1 cellular context compared by ENCODE assay signal in the genomic region with DNA sequence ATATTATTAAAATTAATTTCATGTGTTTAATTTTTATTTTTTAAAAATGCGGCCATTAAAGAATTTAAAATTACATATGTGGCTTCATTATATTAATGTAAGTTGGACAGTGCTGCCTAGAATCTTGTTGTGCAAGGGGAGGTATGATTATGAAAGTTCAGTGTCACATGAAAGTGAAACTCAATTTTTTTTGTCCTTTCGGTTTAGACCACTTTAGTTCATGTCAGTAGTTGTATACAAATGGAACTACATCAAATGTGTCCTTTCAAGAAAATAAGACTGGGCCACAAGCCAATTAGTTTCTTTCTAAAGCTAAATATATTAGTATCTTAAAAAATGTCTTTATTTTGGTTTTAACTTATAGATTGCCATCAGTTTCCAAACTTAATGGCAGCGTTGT.
TF ChIP-seq lines count a peak whose summit lies in the region.

No MANE protein-coding gene starts in this region.

TF ChIP-seq in GM12878, 131 proteins besides CTCF, POLR2A, EP300 and RAD21 (continues in another document):
- TF ChIP-seq MEF2B (IDR thresholded peaks at IDR 0.05; ENCODE audit: partially characterized antibody, poor library complexity, severe bottlenecking) (peak; percentile 10), JUNB (IDR thresholded peaks at IDR 0.05) (peak; percentile 52), WRNIP1 (IDR thresholded peaks at IDR 0.05; ENCODE audit: borderline replicate concordance, low read depth, low read length) (no peak), STAT1 (conservative IDR thresholded peaks at IDR 0.05) (no peak), SREBF1 (IDR thresholded peaks at IDR 0.05; ENCODE audit: low read length) (peak; percentile 26; the same call in 1 of the 2 replicates), MTA2 (IDR thresholded peaks at IDR 0.05; ENCODE audit: low read depth) (peak; percentile 84), BHLHE40 (IDR thresholded peaks at IDR 0.05; ENCODE audit: borderline replicate concordance in 1 of 2, low read depth in 2 of 2, low read length in 1 of 2) (0 out of 4 replicates have a peak, but pooled peaks of 1 of the 2 experiments have one; percentile 56), HDAC6 (IDR thresholded peaks at IDR 0.05; ENCODE audit: unreplicated experiment) (no peak), BCL11A (IDR thresholded peaks at IDR 0.05; ENCODE audit: low read depth, low read length) (0 out of 2 replicates have a peak, but pooled peaks have one; percentile 27), SMC3 (IDR thresholded peaks at IDR 0.05; ENCODE audit: borderline replicate concordance, low read length) (no peak), RELA (IDR thresholded peaks at IDR 0.05; ENCODE audit: borderline replicate concordance, partially characterized antibody) (no peak), IKZF1 (conservative IDR thresholded peaks at IDR 0.05) (no peak), ZNF274 (IDR thresholded peaks at IDR 0.05; ENCODE audit: insufficient read depth, insufficient read length) (no peak), NR2C1 (IDR thresholded peaks at IDR 0.05) (no peak), IRF4 (IDR thresholded peaks at IDR 0.05; ENCODE audit: low read depth, low read length) (peak; percentile 79), NFIC (IDR thresholded peaks at IDR 0.05; ENCODE audit: low read depth, low read length) (peak; percentile 60), FOS (IDR thresholded peaks at IDR 0.05; ENCODE audit: borderline replicate concordance, extremely low read depth, insufficient read length) (no peak), RCOR1 (conservative IDR thresholded peaks at IDR 0.05; ENCODE audit: low read depth, low read length) (0 out of 2 replicates have a peak, but pooled peaks have one; percentile 64), RBBP5 (conservative IDR thresholded peaks at IDR 0.05) (no peak), NR2F1 (conservative IDR thresholded peaks at IDR 0.05) (no peak), ASH2L (IDR thresholded peaks at IDR 0.05; ENCODE audit: borderline replicate concordance, low read depth) (no peak), KAT2A (conservative IDR thresholded peaks at IDR 0.05; ENCODE audit: control insufficient read depth, low read depth, low read length) (no peak)
- TF ChIP-seq, protein P1, sequence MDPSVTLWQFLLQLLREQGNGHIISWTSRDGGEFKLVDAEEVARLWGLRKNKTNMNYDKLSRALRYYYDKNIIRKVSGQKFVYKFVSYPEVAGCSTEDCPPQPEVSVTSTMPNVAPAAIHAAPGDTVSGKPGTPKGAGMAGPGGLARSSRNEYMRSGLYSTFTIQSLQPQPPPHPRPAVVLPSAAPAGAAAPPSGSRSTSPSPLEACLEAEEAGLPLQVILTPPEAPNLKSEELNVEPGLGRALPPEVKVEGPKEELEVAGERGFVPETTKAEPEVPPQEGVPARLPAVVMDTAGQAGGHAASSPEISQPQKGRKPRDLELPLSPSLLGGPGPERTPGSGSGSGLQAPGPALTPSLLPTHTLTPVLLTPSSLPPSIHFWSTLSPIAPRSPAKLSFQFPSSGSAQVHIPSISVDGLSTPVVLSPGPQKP (IDR thresholded peaks at IDR 0.05; ENCODE audit: low read depth, low read length) = no peak
- TF ChIP-seq, protein P2, sequence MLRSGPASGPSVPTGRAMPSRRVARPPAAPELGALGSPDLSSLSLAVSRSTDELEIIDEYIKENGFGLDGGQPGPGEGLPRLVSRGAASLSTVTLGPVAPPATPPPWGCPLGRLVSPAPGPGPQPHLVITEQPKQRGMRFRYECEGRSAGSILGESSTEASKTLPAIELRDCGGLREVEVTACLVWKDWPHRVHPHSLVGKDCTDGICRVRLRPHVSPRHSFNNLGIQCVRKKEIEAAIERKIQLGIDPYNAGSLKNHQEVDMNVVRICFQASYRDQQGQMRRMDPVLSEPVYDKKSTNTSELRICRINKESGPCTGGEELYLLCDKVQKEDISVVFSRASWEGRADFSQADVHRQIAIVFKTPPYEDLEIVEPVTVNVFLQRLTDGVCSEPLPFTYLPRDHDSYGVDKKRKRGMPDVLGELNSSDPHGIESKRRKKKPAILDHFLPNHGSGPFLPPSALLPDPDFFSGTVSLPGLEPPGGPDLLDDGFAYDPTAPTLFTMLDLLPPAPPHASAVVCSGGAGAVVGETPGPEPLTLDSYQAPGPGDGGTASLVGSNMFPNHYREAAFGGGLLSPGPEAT (IDR thresholded peaks at IDR 0.05; ENCODE audit: low read depth) = peak; percentile 55; the same call in 1 of the 2 replicates
- TF ChIP-seq, protein P3, sequence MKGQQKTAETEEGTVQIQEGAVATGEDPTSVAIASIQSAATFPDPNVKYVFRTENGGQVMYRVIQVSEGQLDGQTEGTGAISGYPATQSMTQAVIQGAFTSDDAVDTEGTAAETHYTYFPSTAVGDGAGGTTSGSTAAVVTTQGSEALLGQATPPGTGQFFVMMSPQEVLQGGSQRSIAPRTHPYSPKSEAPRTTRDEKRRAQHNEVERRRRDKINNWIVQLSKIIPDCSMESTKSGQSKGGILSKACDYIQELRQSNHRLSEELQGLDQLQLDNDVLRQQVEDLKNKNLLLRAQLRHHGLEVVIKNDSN (IDR thresholded peaks at IDR 0.05; ENCODE audit: borderline replicate concordance, extremely low read length, insufficient read depth, low read depth, low read length) = no peak
- TF ChIP-seq, protein P4, sequence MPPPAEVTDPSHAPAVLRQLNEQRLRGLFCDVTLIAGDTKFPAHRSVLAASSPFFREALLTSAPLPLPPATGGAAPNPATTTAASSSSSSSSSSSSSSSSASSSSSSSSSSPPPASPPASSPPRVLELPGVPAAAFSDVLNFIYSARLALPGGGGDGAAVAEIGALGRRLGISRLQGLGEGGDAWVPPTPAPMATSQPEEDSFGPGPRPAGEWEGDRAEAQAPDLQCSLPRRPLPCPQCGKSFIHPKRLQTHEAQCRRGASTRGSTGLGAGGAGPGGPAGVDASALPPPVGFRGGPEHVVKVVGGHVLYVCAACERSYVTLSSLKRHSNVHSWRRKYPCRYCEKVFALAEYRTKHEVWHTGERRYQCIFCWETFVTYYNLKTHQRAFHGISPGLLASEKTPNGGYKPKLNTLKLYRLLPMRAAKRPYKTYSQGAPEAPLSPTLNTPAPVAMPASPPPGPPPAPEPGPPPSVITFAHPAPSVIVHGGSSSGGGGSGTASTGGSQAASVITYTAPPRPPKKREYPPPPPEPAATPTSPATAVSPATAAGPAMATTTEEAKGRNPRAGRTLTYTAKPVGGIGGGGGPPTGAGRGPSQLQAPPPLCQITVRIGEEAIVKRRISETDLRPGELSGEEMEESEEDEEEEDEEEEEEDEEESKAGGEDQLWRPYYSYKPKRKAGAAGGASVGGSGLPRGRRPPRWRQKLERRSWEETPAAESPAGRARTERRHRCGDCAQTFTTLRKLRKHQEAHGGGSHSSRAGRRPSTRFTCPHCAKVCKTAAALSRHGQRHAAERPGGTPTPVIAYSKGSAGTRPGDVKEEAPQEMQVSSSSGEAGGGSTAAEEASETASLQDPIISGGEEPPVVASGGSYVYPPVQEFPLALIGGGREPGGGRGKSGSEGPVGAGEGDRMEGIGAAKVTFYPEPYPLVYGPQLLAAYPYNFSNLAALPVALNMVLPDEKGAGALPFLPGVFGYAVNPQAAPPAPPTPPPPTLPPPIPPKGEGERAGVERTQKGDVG (CRISPR knock-in tag; IDR thresholded peaks at IDR 0.05) = no peak
- TF ChIP-seq, protein P5, sequence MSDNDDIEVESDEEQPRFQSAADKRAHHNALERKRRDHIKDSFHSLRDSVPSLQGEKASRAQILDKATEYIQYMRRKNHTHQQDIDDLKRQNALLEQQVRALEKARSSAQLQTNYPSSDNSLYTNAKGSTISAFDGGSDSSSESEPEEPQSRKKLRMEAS (IDR thresholded peaks at IDR 0.05; ENCODE audit: low read depth, low read length) = no peak
- TF ChIP-seq, protein P6, sequence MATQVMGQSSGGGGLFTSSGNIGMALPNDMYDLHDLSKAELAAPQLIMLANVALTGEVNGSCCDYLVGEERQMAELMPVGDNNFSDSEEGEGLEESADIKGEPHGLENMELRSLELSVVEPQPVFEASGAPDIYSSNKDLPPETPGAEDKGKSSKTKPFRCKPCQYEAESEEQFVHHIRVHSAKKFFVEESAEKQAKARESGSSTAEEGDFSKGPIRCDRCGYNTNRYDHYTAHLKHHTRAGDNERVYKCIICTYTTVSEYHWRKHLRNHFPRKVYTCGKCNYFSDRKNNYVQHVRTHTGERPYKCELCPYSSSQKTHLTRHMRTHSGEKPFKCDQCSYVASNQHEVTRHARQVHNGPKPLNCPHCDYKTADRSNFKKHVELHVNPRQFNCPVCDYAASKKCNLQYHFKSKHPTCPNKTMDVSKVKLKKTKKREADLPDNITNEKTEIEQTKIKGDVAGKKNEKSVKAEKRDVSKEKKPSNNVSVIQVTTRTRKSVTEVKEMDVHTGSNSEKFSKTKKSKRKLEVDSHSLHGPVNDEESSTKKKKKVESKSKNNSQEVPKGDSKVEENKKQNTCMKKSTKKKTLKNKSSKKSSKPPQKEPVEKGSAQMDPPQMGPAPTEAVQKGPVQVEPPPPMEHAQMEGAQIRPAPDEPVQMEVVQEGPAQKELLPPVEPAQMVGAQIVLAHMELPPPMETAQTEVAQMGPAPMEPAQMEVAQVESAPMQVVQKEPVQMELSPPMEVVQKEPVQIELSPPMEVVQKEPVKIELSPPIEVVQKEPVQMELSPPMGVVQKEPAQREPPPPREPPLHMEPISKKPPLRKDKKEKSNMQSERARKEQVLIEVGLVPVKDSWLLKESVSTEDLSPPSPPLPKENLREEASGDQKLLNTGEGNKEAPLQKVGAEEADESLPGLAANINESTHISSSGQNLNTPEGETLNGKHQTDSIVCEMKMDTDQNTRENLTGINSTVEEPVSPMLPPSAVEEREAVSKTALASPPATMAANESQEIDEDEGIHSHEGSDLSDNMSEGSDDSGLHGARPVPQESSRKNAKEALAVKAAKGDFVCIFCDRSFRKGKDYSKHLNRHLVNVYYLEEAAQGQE (IDR thresholded peaks at IDR 0.05; ENCODE audit: low read depth, low read length) = no peak
- TF ChIP-seq, protein P7, sequence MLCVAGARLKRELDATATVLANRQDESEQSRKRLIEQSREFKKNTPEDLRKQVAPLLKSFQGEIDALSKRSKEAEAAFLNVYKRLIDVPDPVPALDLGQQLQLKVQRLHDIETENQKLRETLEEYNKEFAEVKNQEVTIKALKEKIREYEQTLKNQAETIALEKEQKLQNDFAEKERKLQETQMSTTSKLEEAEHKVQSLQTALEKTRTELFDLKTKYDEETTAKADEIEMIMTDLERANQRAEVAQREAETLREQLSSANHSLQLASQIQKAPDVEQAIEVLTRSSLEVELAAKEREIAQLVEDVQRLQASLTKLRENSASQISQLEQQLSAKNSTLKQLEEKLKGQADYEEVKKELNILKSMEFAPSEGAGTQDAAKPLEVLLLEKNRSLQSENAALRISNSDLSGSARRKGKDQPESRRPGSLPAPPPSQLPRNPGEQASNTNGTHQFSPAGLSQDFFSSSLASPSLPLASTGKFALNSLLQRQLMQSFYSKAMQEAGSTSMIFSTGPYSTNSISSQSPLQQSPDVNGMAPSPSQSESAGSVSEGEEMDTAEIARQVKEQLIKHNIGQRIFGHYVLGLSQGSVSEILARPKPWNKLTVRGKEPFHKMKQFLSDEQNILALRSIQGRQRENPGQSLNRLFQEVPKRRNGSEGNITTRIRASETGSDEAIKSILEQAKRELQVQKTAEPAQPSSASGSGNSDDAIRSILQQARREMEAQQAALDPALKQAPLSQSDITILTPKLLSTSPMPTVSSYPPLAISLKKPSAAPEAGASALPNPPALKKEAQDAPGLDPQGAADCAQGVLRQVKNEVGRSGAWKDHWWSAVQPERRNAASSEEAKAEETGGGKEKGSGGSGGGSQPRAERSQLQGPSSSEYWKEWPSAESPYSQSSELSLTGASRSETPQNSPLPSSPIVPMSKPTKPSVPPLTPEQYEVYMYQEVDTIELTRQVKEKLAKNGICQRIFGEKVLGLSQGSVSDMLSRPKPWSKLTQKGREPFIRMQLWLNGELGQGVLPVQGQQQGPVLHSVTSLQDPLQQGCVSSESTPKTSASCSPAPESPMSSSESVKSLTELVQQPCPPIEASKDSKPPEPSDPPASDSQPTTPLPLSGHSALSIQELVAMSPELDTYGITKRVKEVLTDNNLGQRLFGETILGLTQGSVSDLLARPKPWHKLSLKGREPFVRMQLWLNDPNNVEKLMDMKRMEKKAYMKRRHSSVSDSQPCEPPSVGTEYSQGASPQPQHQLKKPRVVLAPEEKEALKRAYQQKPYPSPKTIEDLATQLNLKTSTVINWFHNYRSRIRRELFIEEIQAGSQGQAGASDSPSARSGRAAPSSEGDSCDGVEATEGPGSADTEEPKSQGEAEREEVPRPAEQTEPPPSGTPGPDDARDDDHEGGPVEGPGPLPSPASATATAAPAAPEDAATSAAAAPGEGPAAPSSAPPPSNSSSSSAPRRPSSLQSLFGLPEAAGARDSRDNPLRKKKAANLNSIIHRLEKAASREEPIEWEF (IDR thresholded peaks at IDR 0.05; ENCODE audit: insufficient replicate concordance, low read depth, low read length) = no peak
- TF ChIP-seq, protein P8, sequence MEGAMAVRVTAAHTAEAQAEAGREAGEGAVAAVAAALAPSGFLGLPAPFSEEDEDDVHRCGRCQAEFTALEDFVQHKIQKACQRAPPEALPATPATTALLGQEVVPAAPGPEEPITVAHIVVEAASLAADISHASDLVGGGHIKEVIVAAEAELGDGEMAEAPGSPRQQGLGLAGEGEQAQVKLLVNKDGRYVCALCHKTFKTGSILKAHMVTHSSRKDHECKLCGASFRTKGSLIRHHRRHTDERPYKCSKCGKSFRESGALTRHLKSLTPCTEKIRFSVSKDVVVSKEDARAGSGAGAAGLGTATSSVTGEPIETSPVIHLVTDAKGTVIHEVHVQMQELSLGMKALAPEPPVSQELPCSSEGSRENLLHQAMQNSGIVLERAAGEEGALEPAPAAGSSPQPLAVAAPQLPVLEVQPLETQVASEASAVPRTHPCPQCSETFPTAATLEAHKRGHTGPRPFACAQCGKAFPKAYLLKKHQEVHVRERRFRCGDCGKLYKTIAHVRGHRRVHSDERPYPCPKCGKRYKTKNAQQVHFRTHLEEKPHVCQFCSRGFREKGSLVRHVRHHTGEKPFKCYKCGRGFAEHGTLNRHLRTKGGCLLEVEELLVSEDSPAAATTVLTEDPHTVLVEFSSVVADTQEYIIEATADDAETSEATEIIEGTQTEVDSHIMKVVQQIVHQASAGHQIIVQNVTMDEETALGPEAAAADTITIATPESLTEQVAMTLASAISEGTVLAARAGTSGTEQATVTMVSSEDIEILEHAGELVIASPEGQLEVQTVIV (IDR thresholded peaks at IDR 0.05; ENCODE audit: borderline replicate concordance, partially characterized antibody) = no peak
- TF ChIP-seq, protein P9, sequence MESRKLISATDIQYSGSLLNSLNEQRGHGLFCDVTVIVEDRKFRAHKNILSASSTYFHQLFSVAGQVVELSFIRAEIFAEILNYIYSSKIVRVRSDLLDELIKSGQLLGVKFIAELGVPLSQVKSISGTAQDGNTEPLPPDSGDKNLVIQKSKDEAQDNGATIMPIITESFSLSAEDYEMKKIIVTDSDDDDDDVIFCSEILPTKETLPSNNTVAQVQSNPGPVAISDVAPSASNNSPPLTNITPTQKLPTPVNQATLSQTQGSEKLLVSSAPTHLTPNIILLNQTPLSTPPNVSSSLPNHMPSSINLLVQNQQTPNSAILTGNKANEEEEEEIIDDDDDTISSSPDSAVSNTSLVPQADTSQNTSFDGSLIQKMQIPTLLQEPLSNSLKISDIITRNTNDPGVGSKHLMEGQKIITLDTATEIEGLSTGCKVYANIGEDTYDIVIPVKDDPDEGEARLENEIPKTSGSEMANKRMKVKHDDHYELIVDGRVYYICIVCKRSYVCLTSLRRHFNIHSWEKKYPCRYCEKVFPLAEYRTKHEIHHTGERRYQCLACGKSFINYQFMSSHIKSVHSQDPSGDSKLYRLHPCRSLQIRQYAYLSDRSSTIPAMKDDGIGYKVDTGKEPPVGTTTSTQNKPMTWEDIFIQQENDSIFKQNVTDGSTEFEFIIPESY (IDR thresholded peaks at IDR 0.05) = no peak
- TF ChIP-seq, protein P10, sequence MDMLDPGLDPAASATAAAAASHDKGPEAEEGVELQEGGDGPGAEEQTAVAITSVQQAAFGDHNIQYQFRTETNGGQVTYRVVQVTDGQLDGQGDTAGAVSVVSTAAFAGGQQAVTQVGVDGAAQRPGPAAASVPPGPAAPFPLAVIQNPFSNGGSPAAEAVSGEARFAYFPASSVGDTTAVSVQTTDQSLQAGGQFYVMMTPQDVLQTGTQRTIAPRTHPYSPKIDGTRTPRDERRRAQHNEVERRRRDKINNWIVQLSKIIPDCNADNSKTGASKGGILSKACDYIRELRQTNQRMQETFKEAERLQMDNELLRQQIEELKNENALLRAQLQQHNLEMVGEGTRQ (IDR thresholded peaks at IDR 0.05; ENCODE audit: borderline replicate concordance, low read depth, low read length) = no peak
